ENCODE assay signal across 8 cellular contexts in genomic region chr11:46332568-46333128, GRCh38. TPM values are rescaled to one million over a fixed set of nuclear protein-coding genes. Genes with fewer than 3 reads are reported as not detected.
A peak's percentile ranks its signal among the peaks of the same experiment; 100 is the strongest.
DNase-seq lines count a peak whose midpoint lies in the region; ATAC-seq and TF ChIP-seq lines count a peak whose summit lies in the region.

No MANE protein-coding gene starts in this region.

- H4K20me1 ChIP-seq in BLaER1 treated with 17β-estradiol and CSF1 and Interleukin-3, amounts not matched to agents 10 nM and 100 nM, result peaks cover 0 to 24% (median 5%) of the 10 kb centered on the region in 11 experiments; a peak in 9 of 22 replicates

- peaks cover 73% of the 10 kb centered on the region for H3K27me3 Mint-ChIP-seq in central memory CD8-positive, alpha-beta T cell
- H3K27me3 Mint-ChIP-seq in type B pancreatic cell, result peaks cover 59% of the 10 kb centered on the region

- no peak for TF ChIP-seq CTCF in type B pancreatic cell (conservative IDR thresholded peaks at IDR 0.05)

- H3K4me1 Mint-ChIP-seq in central memory CD8-positive, alpha-beta T cell, result peaks cover 30% of the 10 kb centered on the region
- peaks cover 32% of the 10 kb centered on the region for H3K4me1 Mint-ChIP-seq in type B pancreatic cell (ENCODE audit: unreplicated experiment)

- H3K9me3 ChIP-seq in BLaER1 treated with 17β-estradiol and CSF1 and Interleukin-3, amounts not matched to agents 10 nM and 100 nM (replicated peaks in 1 of 11), result no peaks in the 10 kb centered on the region
- no peaks in the 10 kb centered on the region for H3K9me3 ChIP-seq in NT2/D1 (ENCODE audit: insufficient read depth, low read length)
- H3K9me3 ChIP-seq in mucosa of rectum (ENCODE audit: control insufficient read depth in 2 of 2, low read length in 2 of 2), result no peaks in the 10 kb centered on the region

- no peak for DNase-seq in NT2/D1 (ENCODE audit: low read depth, low spot score)
- DNase-seq in central memory CD8-positive, alpha-beta T cell (ENCODE audit: low spot score in 2 of 2), result no peak
- DNase-seq in type B pancreatic cell (ENCODE audit: extremely low spot score, unreplicated experiment), result no peak
- DNase-seq in NCI-H226, result no peak
- no peak for DNase-seq in glomerular visceral epithelial cell (ENCODE audit: extremely low spot score)

- H3K4me1 ChIP-seq in BLaER1 treated with 17β-estradiol and CSF1 and Interleukin-3, amounts not matched to agents 10 nM and 100 nM, result peaks cover 39 to 76% (median 65%) of the 10 kb centered on the region in 10 experiments
- H3K4me1 ChIP-seq in NT2/D1 (ENCODE audit: insufficient read depth, insufficient read length) (peaks cover 62% of the 10 kb centered on the region), mucosa of rectum (ENCODE audit: control insufficient read depth in 2 of 2, insufficient read depth in 2 of 2, low read length in 2 of 2) (peaks cover 4 to 6% of the 10 kb centered on the region in 2 donors)

- peaks cover 69 to 90% (median 87%) of the 10 kb centered on the region in 11 experiments for H3K27me3 ChIP-seq in BLaER1 treated with 17β-estradiol and CSF1 and Interleukin-3, amounts not matched to agents 10 nM and 100 nM
- peaks cover 60% of the 10 kb centered on the region for H3K27me3 ChIP-seq in NT2/D1 (ENCODE audit: insufficient read depth, insufficient read length)
- H3K27me3 ChIP-seq in mucosa of rectum (ENCODE audit: control insufficient read depth in 2 of 2, insufficient read depth in 2 of 2, low read length in 2 of 2), result peaks cover 39 to 42% of the 10 kb centered on the region in 2 donors

- H3K27ac Mint-ChIP-seq in central memory CD8-positive, alpha-beta T cell (ENCODE audit: low read depth), result no peak overlapping the region
- no peak overlapping the region for H3K27ac Mint-ChIP-seq in type B pancreatic cell

- no peaks in the 10 kb centered on the region for H3K36me3 ChIP-seq in BLaER1 treated with 17β-estradiol and CSF1 and Interleukin-3, amounts not matched to agents 10 nM and 100 nM
- H3K36me3 ChIP-seq in NT2/D1 (ENCODE audit: insufficient read depth, insufficient read length, low read length), result no peaks in the 10 kb centered on the region
- no peaks in the 10 kb centered on the region for H3K36me3 ChIP-seq in mucosa of rectum (ENCODE audit: control insufficient read depth in 2 of 2, insufficient read depth in 2 of 2, low read length in 2 of 2)

- peaks cover 7% of the 10 kb centered on the region for H3K36me3 Mint-ChIP-seq in central memory CD8-positive, alpha-beta T cell (ENCODE audit: insufficient read depth)
- H3K36me3 Mint-ChIP-seq in type B pancreatic cell, result peaks cover 4% of the 10 kb centered on the region

- ATAC-seq in central memory CD8-positive, alpha-beta T cell (replicated peaks; ENCODE audit: extremely low read depth, poor library complexity, severe bottlenecking), result peak; percentile 25
- no peak for ATAC-seq in HG03469 (IDR thresholded peaks at IDR 0.05; ENCODE audit: unreplicated experiment)

- H3K4me3 ChIP-seq in BLaER1 treated with 17β-estradiol and CSF1 and Interleukin-3, amounts not matched to agents 10 nM and 100 nM, result peak overlapping the region; percentile 44 to 67 (median 56)
- H3K4me3 ChIP-seq in NT2/D1 (ENCODE audit: insufficient read length, low read depth) (peak overlapping the region; percentile 66), mucosa of rectum (ENCODE audit: low read length in 2 of 2) (peak overlapping the region; percentile 20 to 34)

- H3K4me2 ChIP-seq in BLaER1 treated with 17β-estradiol and CSF1 and Interleukin-3, amounts not matched to agents 10 nM and 100 nM, result peak overlapping the region; percentile 83 to 97 (median 90)

- peak overlapping the region; percentile 58 for H3K4me3 Mint-ChIP-seq in central memory CD8-positive, alpha-beta T cell
- peak overlapping the region; percentile 77 for H3K4me3 Mint-ChIP-seq in type B pancreatic cell

- no peaks in the 10 kb centered on the region for H3K9me3 Mint-ChIP-seq in central memory CD8-positive, alpha-beta T cell
- no peaks in the 10 kb centered on the region for H3K9me3 Mint-ChIP-seq in type B pancreatic cell

- no peak overlapping the region for H3K27ac ChIP-seq in BLaER1 treated with 17β-estradiol and CSF1 and Interleukin-3, amounts not matched to agents 10 nM and 100 nM
- H3K27ac ChIP-seq in mucosa of rectum (ENCODE audit: low read depth in 2 of 2, low read length in 2 of 2), result no peak overlapping the region

- H3K9ac ChIP-seq in BLaER1 treated with 17β-estradiol and CSF1 and Interleukin-3, amounts not matched to agents 10 nM and 100 nM, result peak overlapping the region in 10 of 11 experiments; percentile 32 to 62 (median 54); a peak in 18 of 22 replicates
- H3K9ac ChIP-seq in NT2/D1 (ENCODE audit: insufficient read length, low read depth) (peak overlapping the region; percentile 76), mucosa of rectum (ENCODE audit: low read depth in 1 of 2, low read length in 2 of 2) (no peak overlapping the region)

RNA-seq across cellular contexts. Expression of gene DGKZ, which starts 14.6 kb away (rescaled TPM):
- 50.0 and 57.6 TPM in 2 replicates for total RNA-seq in type B pancreatic cell (ENCODE audit: low replicate concordance)

RNA-seq across cellular contexts. Expression of gene MDK, which starts 48.8 kb away (rescaled TPM):
- total RNA-seq in type B pancreatic cell (ENCODE audit: low replicate concordance), result 949 and 981 TPM in 2 replicates

RNA-seq across cellular contexts. Expression of gene CREB3L1, which starts 55.2 kb away (rescaled TPM):
- total RNA-seq in type B pancreatic cell (ENCODE audit: low replicate concordance), result 9.8 and 20.8 TPM in 2 replicates

RNA-seq across cellular contexts. Expression of gene CHRM4, which starts 58.9 kb away (rescaled TPM):
- 0.98 and 1.0 TPM in 2 replicates for total RNA-seq in type B pancreatic cell (ENCODE audit: low replicate concordance)

Comparison
In these comparisons a context has a peak if more than half of its experiments do, and no peak if none do; other contexts are left out.
1. H3K9ac ChIP-seq: peak in BLaER1 treated with 17β-estradiol and CSF1 and Interleukin-3, amounts not matched to agents 10 nM and 100 nM (10 of 11) and NT2/D1 (single experiment); none in mucosa of rectum (0 of 2).
2. Peak in every context shown above with its lines, with median percentiles within 50 percentile points of each other: H3K4me3 ChIP-seq.